11 cellular contexts compared by ENCODE assay signal in the genomic region with DNA sequence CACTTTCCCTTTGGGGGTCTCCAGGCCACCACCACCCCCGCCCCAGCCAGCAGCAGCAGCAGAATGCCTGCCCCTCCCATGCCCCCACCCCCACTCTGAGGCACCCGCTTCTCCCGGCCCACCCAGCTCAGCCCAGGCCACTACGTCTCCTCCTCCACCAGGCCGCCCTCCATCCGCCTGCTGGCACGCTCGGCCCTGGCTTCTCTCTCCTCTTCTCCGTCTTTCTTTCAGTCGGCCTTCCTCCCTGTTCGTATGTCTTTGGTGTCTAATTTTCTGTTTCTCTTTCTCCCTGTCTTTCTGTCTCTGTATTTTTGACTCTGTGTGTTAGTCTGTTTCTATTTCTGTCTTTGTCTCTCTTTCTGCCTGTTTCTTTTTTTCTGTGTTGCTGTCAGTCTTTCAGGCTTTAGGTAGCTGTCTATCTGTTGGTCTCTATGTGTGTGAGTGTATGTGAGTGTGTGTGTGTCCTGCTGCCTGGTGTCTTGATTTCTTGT. TPM values are rescaled to one million over a fixed set of nuclear protein-coding genes. Genes with fewer than 3 reads are reported as not detected.
DNase-seq lines count a peak whose midpoint lies in the region; ATAC-seq and TF ChIP-seq lines count a peak whose summit lies in the region.
"Had no signal": no experiment of that assay in that cellular context is flagged by ENCODE, and none has a peak within 500 bp of the region (broad histone marks: within the 10 kb centered on the region; RNA-seq: fewer than 3 reads in every experiment).

A gene (minus strand): TSS at position 459 of the 491 bp plus-strand sequence. CDS start 379 bp downstream, at position 80.

- H3K36me3 ChIP-seq in heart right ventricle (no peaks in the 10 kb centered on the region), osteoblast (ENCODE audit: insufficient read depth, low read length) (no peaks in the 10 kb centered on the region), uterus (no peaks in the 10 kb centered on the region)

- TF ChIP-seq POLR2A in uterus (IDR thresholded peaks at IDR 0.05) = no peak

- peak within 1 kb of the TSS; percentile 11 for H3K27ac Mint-ChIP-seq in activated naive CD8-positive, alpha-beta T cell
- no peak within 1 kb of the TSS for H3K27ac Mint-ChIP-seq in activated naive CD8-positive, alpha-beta T cell treated with anti-CD3 and anti-CD28 coated beads, Interleukin-2, amount 50 U/mL, for 24 hours
- H3K27ac Mint-ChIP-seq: stimulated activated naive B cell treated with anti-CD40 and anti-IgM and Interleukin-4, amounts not matched to agents 10 μg/mL and 1 μg/mL and 100 μg/mL, for 72 hours had no signal

- H3K9me3 Mint-ChIP-seq in activated naive CD8-positive, alpha-beta T cell (ENCODE audit: low read depth) = peaks cover 9% of the 10 kb centered on the region
- H3K9me3 Mint-ChIP-seq in activated naive CD8-positive, alpha-beta T cell treated with anti-CD3 and anti-CD28 coated beads, Interleukin-2, amount 50 U/mL, for 24 hours = no peaks in the 10 kb centered on the region

- H4K20me1 ChIP-seq in osteoblast (ENCODE audit: insufficient read depth, low read length) = no peaks in the 10 kb centered on the region

- WGBS in heart right ventricle, 2 donors = 57 to 71% methylated on average over 11 of the region's 11 CpGs

- intact Hi-C loops in heart right ventricle (cut with DNase I) (loop anchor here in 7 of 10 donors (1.0 to 10.0 kb wide), 7 partner anchors 20 to 162 kb away; a partner anchor contains a TSS), uterus (cut with DNase I; ENCODE audit: low total_unique reads) (no loop called here)

- H3K27me3 ChIP-seq in heart right ventricle (peaks cover 0 to under 1% (median 0%) of the 10 kb centered on the region in 7 donors), osteoblast (ENCODE audit: insufficient read depth, low read length) (peaks cover 32% of the 10 kb centered on the region), uterus (no peaks in the 10 kb centered on the region)

- no peaks in the 10 kb centered on the region for H3K79me2 ChIP-seq in osteoblast (ENCODE audit: insufficient read depth, low read length)

- no peaks in the 10 kb centered on the region for H3K36me3 Mint-ChIP-seq in activated naive CD8-positive, alpha-beta T cell
- H3K36me3 Mint-ChIP-seq in activated naive CD8-positive, alpha-beta T cell treated with anti-CD3 and anti-CD28 coated beads, Interleukin-2, amount 50 U/mL, for 24 hours (ENCODE audit: low read depth) = no peaks in the 10 kb centered on the region
- H3K36me3 Mint-ChIP-seq: stimulated activated naive B cell treated with anti-CD40 and anti-IgM and Interleukin-4, amounts not matched to agents 10 μg/mL and 1 μg/mL and 100 μg/mL, for 72 hours had no signal

- H3K27me3 Mint-ChIP-seq in activated naive CD8-positive, alpha-beta T cell = no peaks in the 10 kb centered on the region
- peaks cover 5% of the 10 kb centered on the region for H3K27me3 Mint-ChIP-seq in activated naive CD8-positive, alpha-beta T cell treated with anti-CD3 and anti-CD28 coated beads, Interleukin-2, amount 50 U/mL, for 24 hours

- H3K27ac ChIP-seq in heart right ventricle (peak within 1 kb of the TSS; percentile 17 to 80 (median 68)), osteoblast (ENCODE audit: low read depth, low read length) (no peak within 1 kb of the TSS), uterus (peak within 1 kb of the TSS; percentile 80 to 89)

- H2AFZ ChIP-seq in osteoblast (ENCODE audit: low read length) = peak within 1 kb of the TSS; percentile 36

- DNase-seq in activated naive CD8-positive, alpha-beta T cell treated with anti-CD3 and anti-CD28 coated beads, Interleukin-2, amount 50 U/mL, for 24 hours = no peak
- DNase-seq in heart right ventricle (no peak), osteoblast (ENCODE audit: insufficient read length, low spot score, missing footprints) (peak; percentile 92), uterus (no peak), DMS153 (lab: John Stamatoyannopoulos, UW) (no peak), KG1 (lab: John Stamatoyannopoulos, UW) (no peak), HuH-7.5 (ENCODE audit: low spot score) (no peak)
- DNase-seq: NCI-H2081 treated with DMSO at 0.1 percent for 48 hours had no signal

- no peak for TF ChIP-seq CTCF in heart right ventricle (IDR thresholded peaks at IDR 0.05)
- TF ChIP-seq CTCF in osteoblast (IDR thresholded peaks at IDR 0.05; ENCODE audit: extremely low read depth, low read depth, low read length) = no peak
- no peak for TF ChIP-seq CTCF in uterus (IDR thresholded peaks at IDR 0.05)

- H3K4me2 ChIP-seq in osteoblast (ENCODE audit: insufficient read depth, low read length) = peak within 1 kb of the TSS; percentile 32

- H3K4me3 ChIP-seq in heart right ventricle (peak within 1 kb of the TSS in 9 of 10 donors; percentile 12 to 48 (median 33)), osteoblast (ENCODE audit: insufficient read depth, low read length) (peak within 1 kb of the TSS; percentile 37), uterus (peak within 1 kb of the TSS; percentile 28 to 44)

- H3K9me3 ChIP-seq in heart right ventricle (no peaks in the 10 kb centered on the region), osteoblast (ENCODE audit: low read depth, low read length) (no peaks in the 10 kb centered on the region), uterus (no peaks in the 10 kb centered on the region)

- no peak for ATAC-seq in activated naive CD8-positive, alpha-beta T cell treated with anti-CD3 and anti-CD28 coated beads, Interleukin-2, amount 50 U/mL, for 24 hours
- no peak for ATAC-seq in heart right ventricle

- H3K4me1 Mint-ChIP-seq in activated naive CD8-positive, alpha-beta T cell (ENCODE audit: low read depth) = peaks cover 5% of the 10 kb centered on the region
- H3K4me1 Mint-ChIP-seq in activated naive CD8-positive, alpha-beta T cell treated with anti-CD3 and anti-CD28 coated beads, Interleukin-2, amount 50 U/mL, for 24 hours = peaks cover 4% of the 10 kb centered on the region

- H3K4me3 Mint-ChIP-seq in activated naive CD8-positive, alpha-beta T cell = no peak within 1 kb of the TSS
- H3K4me3 Mint-ChIP-seq in activated naive CD8-positive, alpha-beta T cell treated with anti-CD3 and anti-CD28 coated beads, Interleukin-2, amount 50 U/mL, for 24 hours = no peak within 1 kb of the TSS
- H3K4me3 Mint-ChIP-seq: stimulated activated naive B cell treated with anti-CD40 and anti-IgM and Interleukin-4, amounts not matched to agents 10 μg/mL and 1 μg/mL and 100 μg/mL, for 72 hours had no signal

- H3K4me1 ChIP-seq in heart right ventricle = peaks cover 6 to 40% (median 21%) of the 10 kb centered on the region in 9 donors
- peaks cover 10% of the 10 kb centered on the region for H3K4me1 ChIP-seq in osteoblast (ENCODE audit: insufficient read depth, low read length)
- no peaks in the 10 kb centered on the region for H3K4me1 ChIP-seq in uterus

RNA-seq across cellular contexts. Expression of the gene that starts here (rescaled TPM):
- total RNA-seq in heart right ventricle = 10 to 100 TPM in 2 of 10 donors, 1 to 10 TPM in 8; 4.3 to 12.5 (median 7.5) TPM
- 10 to 100 TPM in 1 of 2 donors, 1 to 10 TPM in 1; 8.9 to 30.0 TPM for polyA plus RNA-seq in heart right ventricle
- 0.59 and 0.72 TPM in 2 replicates for total RNA-seq in osteoblast
- 10 to 100 TPM in 3 of 4 donors, 1 to 10 TPM in 1; 5.1 to 44.4 (median 19.7) TPM for total RNA-seq in uterus
- total RNA-seq: Daoy had no signal

Comparison
In these comparisons a context has a peak if more than half of its experiments do, and no peak if none do; other contexts are left out.
1. Peak in DNase-seq, H3K4me3 ChIP-seq and H3K4me2 ChIP-seq in osteoblast; RNA of the gene not detected or under 1 TPM.